In genomic region chr22:49953027-49953679, GRCh38 we compare ENCODE assay signal across 15 cellular contexts. TPM values are rescaled to one million over a fixed set of nuclear protein-coding genes. Genes with fewer than 3 reads are reported as not detected.
DNase-seq lines count a peak whose midpoint lies in the region; TF ChIP-seq lines count a peak whose summit lies in the region.
"Had no signal": no experiment of that assay in that cellular context is flagged by ENCODE, and none has a peak within 500 bp of the region (broad histone marks: within the 10 kb centered on the region; RNA-seq: fewer than 3 reads in every experiment).

No MANE protein-coding gene starts in this region.

- no peaks in the 10 kb centered on the region for H3K27me3 Mint-ChIP-seq in activated T-helper 2 cell treated with anti-CD3 and anti-CD28 coated beads, Interferon-gamma antibody, Interleukin-2, Interleukin-4, amounts not matched to agents 10 μg/mL and 5 μg/mL and 100 μg/mL, durations not matched to agents 14 hours and 24 hours and 36 hours (ENCODE audit: low read depth)

- H3K27me3 ChIP-seq in BLaER1 = no peaks in the 10 kb centered on the region
- no peaks in the 10 kb centered on the region for H3K27me3 ChIP-seq in cardiac muscle cell
- H3K27me3 ChIP-seq in trophoblast cell (ENCODE audit: insufficient read depth, low read length) = no peaks in the 10 kb centered on the region

- peaks cover 2% of the 10 kb centered on the region for H3K4me1 Mint-ChIP-seq in activated T-helper 2 cell treated with anti-CD3 and anti-CD28 coated beads, Interferon-gamma antibody, Interleukin-2, Interleukin-4, amounts not matched to agents 10 μg/mL and 5 μg/mL and 100 μg/mL, durations not matched to agents 14 hours and 24 hours and 36 hours (ENCODE audit: low read depth)

- H3K9ac ChIP-seq in BLaER1 = no peak overlapping the region
- no peak overlapping the region for H3K9ac ChIP-seq in trophoblast cell (ENCODE audit: low read length)

- peak overlapping the region; percentile 68 for H4K91ac ChIP-seq in trophoblast cell (ENCODE audit: low read depth, low read length)

- peaks cover 19% of the 10 kb centered on the region for H3K79me2 ChIP-seq in trophoblast cell (ENCODE audit: control insufficient read depth, insufficient read depth, low read length, poor library complexity)

- H3K23ac ChIP-seq in trophoblast cell (ENCODE audit: low read length) = no peak overlapping the region

- no peak overlapping the region for H4K12ac ChIP-seq in trophoblast cell (ENCODE audit: low read depth, low read length)

- no peak overlapping the region for H3K27ac Mint-ChIP-seq in activated T-helper 2 cell treated with anti-CD3 and anti-CD28 coated beads, Interferon-gamma antibody, Interleukin-2, Interleukin-4, amounts not matched to agents 10 μg/mL and 5 μg/mL and 100 μg/mL, durations not matched to agents 14 hours and 24 hours and 36 hours

- H3K36me3 ChIP-seq in BLaER1 = no peaks in the 10 kb centered on the region
- no peaks in the 10 kb centered on the region for H3K36me3 ChIP-seq in cardiac muscle cell
- H3K36me3 ChIP-seq in trophoblast cell (ENCODE audit: control insufficient read depth in 1 of 2, insufficient read depth in 2 of 2, low read length in 2 of 2) = no peaks in the 10 kb centered on the region
- H3K36me3 ChIP-seq: HAP-1 had no signal

- H2BK12ac ChIP-seq in trophoblast cell (ENCODE audit: low read length) = peak overlapping the region; percentile 67

- peaks cover 77% of the 10 kb centered on the region for H3K4me1 ChIP-seq in BLaER1
- peaks cover 9% of the 10 kb centered on the region for H3K4me1 ChIP-seq in cardiac muscle cell (ENCODE audit: low read depth)
- H3K4me1 ChIP-seq in trophoblast cell (ENCODE audit: control insufficient read depth in 1 of 2, insufficient read depth in 2 of 2, low read length in 2 of 2) = peaks cover 38 to 43% of the 10 kb centered on the region in 2 experiments
- H3K4me1 ChIP-seq: HAP-1 had no signal

- H3K4ac ChIP-seq in trophoblast cell (ENCODE audit: low read depth, low read length) = peak overlapping the region; percentile 14

- H3K79me1 ChIP-seq in trophoblast cell (ENCODE audit: low read length) = peaks cover 52% of the 10 kb centered on the region

- peak overlapping the region; percentile 52 for H3K18ac ChIP-seq in trophoblast cell (ENCODE audit: low read length)

- WGBS in trophoblast cell (ENCODE audit: extremely low coverage, insufficient coverage, insufficient read length) = no CpG with 5 or more reads among the region's 20 CpGs

- H2BK120ac ChIP-seq in trophoblast cell (ENCODE audit: insufficient read depth, low read length, poor library complexity) = peak overlapping the region; percentile 66

- H3K4me3 Mint-ChIP-seq in activated T-helper 2 cell treated with anti-CD3 and anti-CD28 coated beads, Interferon-gamma antibody, Interleukin-2, Interleukin-4, amounts not matched to agents 10 μg/mL and 5 μg/mL and 100 μg/mL, durations not matched to agents 14 hours and 24 hours and 36 hours (ENCODE audit: low read depth) = no peak overlapping the region
- H3K4me3 Mint-ChIP-seq: neural crest cell had no signal

- peak overlapping the region; percentile 50 for H2AK5ac ChIP-seq in trophoblast cell (ENCODE audit: low read length)

- no peak overlapping the region for H2AFZ ChIP-seq in trophoblast cell (ENCODE audit: insufficient read depth, low read length, poor library complexity)

- H3K36me3 Mint-ChIP-seq in activated T-helper 2 cell treated with anti-CD3 and anti-CD28 coated beads, Interferon-gamma antibody, Interleukin-2, Interleukin-4, amounts not matched to agents 10 μg/mL and 5 μg/mL and 100 μg/mL, durations not matched to agents 14 hours and 24 hours and 36 hours (ENCODE audit: low read depth) = no peaks in the 10 kb centered on the region

- H4K20me1 ChIP-seq in BLaER1 = no peaks in the 10 kb centered on the region

- H4K8ac ChIP-seq in trophoblast cell (ENCODE audit: low read depth, low read length) = peak overlapping the region; percentile 63

- H3K4me2 ChIP-seq in BLaER1 (peak overlapping the region; percentile 80), trophoblast cell (ENCODE audit: low read length) (no peak overlapping the region)

- no peaks in the 10 kb centered on the region for H3K9me3 Mint-ChIP-seq in activated T-helper 2 cell treated with anti-CD3 and anti-CD28 coated beads, Interferon-gamma antibody, Interleukin-2, Interleukin-4, amounts not matched to agents 10 μg/mL and 5 μg/mL and 100 μg/mL, durations not matched to agents 14 hours and 24 hours and 36 hours
- H3K9me3 Mint-ChIP-seq: neural crest cell had no signal

- H3K14ac ChIP-seq in trophoblast cell (ENCODE audit: low read length) = peak overlapping the region; percentile 60

- no peak overlapping the region for H3K4me3 ChIP-seq in BLaER1
- no peak overlapping the region for H3K4me3 ChIP-seq in cardiac muscle cell
- H3K4me3 ChIP-seq in trophoblast cell (ENCODE audit: low read depth, low read length) = no peak overlapping the region
- H3K4me3 ChIP-seq: HAP-1 had no signal

- no peaks in the 10 kb centered on the region for H3K9me3 ChIP-seq in BLaER1
- no peaks in the 10 kb centered on the region for H3K9me3 ChIP-seq in cardiac muscle cell (ENCODE audit: low read depth)
- H3K9me3 ChIP-seq in trophoblast cell (ENCODE audit: insufficient read depth, low read depth, low read length) = peaks cover 2% of the 10 kb centered on the region
- H3K9me3 ChIP-seq: HAP-1 had no signal

- intact Hi-C loops in activated T-helper 2 cell treated with anti-CD3 and anti-CD28 coated beads, Interferon-gamma antibody, Interleukin-2, Interleukin-4, amounts not matched to agents 10 μg/mL and 5 μg/mL and 100 μg/mL, durations not matched to agents 14 hours and 24 hours and 36 hours (cut with micrococcal nuclease) = no loop called here

- H2BK5ac ChIP-seq in trophoblast cell (ENCODE audit: low read depth, low read length, poor library complexity) = peak overlapping the region; percentile 61

- DNase-seq in NOMO-1 treated with DMSO at 0.1 percent for 48 hours (lab: John Stamatoyannopoulos, UW; ENCODE audit: unreplicated experiment) = peak; percentile 14
- no peak for DNase-seq in cardiac muscle cell (ENCODE audit: low read depth in 1 of 2, low spot score in 1 of 2)
- DNase-seq in trophoblast cell = no peak
- no peak for DNase-seq in epidermal melanocyte (ENCODE audit: insufficient read length, low spot score)
- DNase-seq in HUDEP-2 (lab: John Stamatoyannopoulos, UW; ENCODE audit: unreplicated experiment in 76 of 76) = no peak
- no peak for DNase-seq in activated T-helper 2 cell treated with anti-CD3 and anti-CD28 coated beads, Interferon-gamma antibody, Interleukin-2, Interleukin-4, amounts not matched to agents 10 μg/mL and 5 μg/mL and 100 μg/mL, durations not matched to agents 14 hours and 24 hours and 36 hours (ENCODE audit: low spot score)
- DNase-seq in COR-L47 (lab: John Stamatoyannopoulos, UW) = no peak
- DNase-seq: activated CD4-positive, CD25-positive, alpha-beta regulatory T cell; AML-193; foreskin melanocyte; NCI-H1436; NCI-H526 treated with DMSO at 0.1 percent for 48 hours had no signal

- TF ChIP-seq CTCF in cardiac muscle cell (IDR thresholded peaks at IDR 0.05; ENCODE audit: low read depth, low read length) = no peak

- peak overlapping the region; percentile 22; the same call in 1 of the 2 replicates for H3K27ac ChIP-seq in BLaER1
- peak overlapping the region; percentile 39 for H3K27ac ChIP-seq in cardiac muscle cell
- peak overlapping the region; percentile 29 for H3K27ac ChIP-seq in trophoblast cell (ENCODE audit: low read depth, low read length)

RNA-seq across cellular contexts. Expression of gene PIM3, which starts 7.4 kb away (rescaled TPM):
- 37.4 and 62.2 TPM in 2 replicates for total RNA-seq in cardiac muscle cell
- 46.1 and 74.4 TPM in 2 replicates for polyA plus RNA-seq in cardiac muscle cell
- polyA plus RNA-seq in trophoblast cell (2013) = 66.6 and 72.8 TPM in 2 replicates
- total RNA-seq in activated T-helper 2 cell treated with anti-CD3 and anti-CD28 coated beads, Interferon-gamma antibody, Interleukin-2, Interleukin-4, amounts not matched to agents 10 μg/mL and 5 μg/mL and 100 μg/mL, durations not matched to agents 14 hours and 24 hours and 36 hours = 215 TPM in 2 replicates

RNA-seq across cellular contexts. Expression of gene CRELD2, which starts 34.7 kb away (rescaled TPM):
- 36.0 and 109 TPM in 2 replicates for total RNA-seq in cardiac muscle cell
- polyA plus RNA-seq in cardiac muscle cell = 37.6 and 112 TPM in 2 replicates
- 42.2 and 46.8 TPM in 2 replicates for polyA plus RNA-seq in trophoblast cell (2013)
- total RNA-seq in activated T-helper 2 cell treated with anti-CD3 and anti-CD28 coated beads, Interferon-gamma antibody, Interleukin-2, Interleukin-4, amounts not matched to agents 10 μg/mL and 5 μg/mL and 100 μg/mL, durations not matched to agents 14 hours and 24 hours and 36 hours = 49.9 and 52.9 TPM in 2 replicates

RNA-seq across cellular contexts. Expression of gene ALG12, which starts 34.9 kb away (rescaled TPM):
- 10.5 and 21.0 TPM in 2 replicates for total RNA-seq in cardiac muscle cell
- polyA plus RNA-seq in cardiac muscle cell = 19.2 and 38.0 TPM in 2 replicates
- polyA plus RNA-seq in trophoblast cell (2013) = 22.3 and 22.8 TPM in 2 replicates
- total RNA-seq in activated T-helper 2 cell treated with anti-CD3 and anti-CD28 coated beads, Interferon-gamma antibody, Interleukin-2, Interleukin-4, amounts not matched to agents 10 μg/mL and 5 μg/mL and 100 μg/mL, durations not matched to agents 14 hours and 24 hours and 36 hours = 15.5 and 16.5 TPM in 2 replicates

RNA-seq across cellular contexts. Expression of gene IL17REL, which starts 59.4 kb away (rescaled TPM):
- total RNA-seq in cardiac muscle cell = 1.8 TPM in 1 of 2 replicates, not detected in the other
- polyA plus RNA-seq in cardiac muscle cell = not detected in 2 replicates
- polyA plus RNA-seq in trophoblast cell (2013) = 0.01 TPM in 1 of 2 replicates, not detected in the other
- total RNA-seq in activated T-helper 2 cell treated with anti-CD3 and anti-CD28 coated beads, Interferon-gamma antibody, Interleukin-2, Interleukin-4, amounts not matched to agents 10 μg/mL and 5 μg/mL and 100 μg/mL, durations not matched to agents 14 hours and 24 hours and 36 hours = not detected in 2 replicates
